In the genomic region with DNA sequence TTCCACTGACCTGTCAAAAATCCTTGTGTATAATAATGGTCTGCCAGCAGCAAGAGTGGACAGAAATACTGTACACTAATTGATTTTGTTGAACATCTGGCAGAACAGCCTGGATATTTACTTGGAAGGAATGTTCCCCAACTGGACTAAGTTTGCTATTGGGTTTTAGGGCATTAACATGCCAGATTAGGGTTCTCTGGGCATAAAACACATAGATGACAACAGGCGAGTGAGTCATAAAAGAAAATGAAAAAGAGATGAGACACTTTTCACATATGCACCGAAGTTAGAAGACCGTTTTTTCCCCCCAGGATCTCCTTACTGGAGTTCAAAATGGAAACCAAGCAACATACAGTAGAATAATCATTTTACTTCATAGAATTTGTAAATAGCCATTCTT, we compare ENCODE assay signal across 19 cellular contexts.
"Had no signal": no experiment of that assay in that cellular context is flagged by ENCODE, and none has a peak within 500 bp of the region (broad histone marks: within the 10 kb centered on the region; RNA-seq: fewer than 3 reads in every experiment).

No MANE protein-coding gene starts in this region.

- H3K4me1 ChIP-seq: colonic mucosa, heart left ventricle, upper lobe of left lung had no signal

- H3K4me3 ChIP-seq: colonic mucosa, dorsolateral prefrontal cortex, heart left ventricle, smooth muscle cell, upper lobe of left lung had no signal

- H3K27ac ChIP-seq: colonic mucosa, dorsolateral prefrontal cortex, heart left ventricle, upper lobe of left lung had no signal

- DNase-seq: activated CD4-positive, alpha-beta memory T cell treated with anti-CD3 and anti-CD28 coated beads for 36 hours; activated CD4-positive, alpha-beta T cell treated with anti-CD3 and anti-CD28 coated beads for 48 hours; activated effector memory CD4-positive, alpha-beta T cell treated with Interleukin-2 at 50 U/mL for 16 hours; activated naive CD4-positive, alpha-beta T cell treated with anti-CD3 and anti-CD28 coated beads, Interleukin-2, amount 10 ng/mL, durations not matched to agents 7 days and 5 days; activated T-cell treated with anti-CD3 and anti-CD28 coated beads, Interleukin-2, amount 50 U/mL, for 72 hours; amygdala; colonic mucosa; dorsolateral prefrontal cortex; effector memory CD8-positive, alpha-beta T cell; heart left ventricle; left ventricle myocardium superior; midbrain; natural killer cell; stimulated activated CD4-positive, alpha-beta T cell treated with anti-CD3 and anti-CD28 coated beads, Interleukin-4, amount 100 ng/mL, for 1 hour; stimulated activated naive CD4-positive, alpha-beta T cell; upper lobe of left lung had no signal

- H3K36me3 ChIP-seq: colonic mucosa, heart left ventricle, upper lobe of left lung had no signal

- H3K9me3 ChIP-seq: colonic mucosa, heart left ventricle, upper lobe of left lung had no signal

- ATAC-seq: activated T-cell treated with anti-CD3 and anti-CD28 coated beads, Interleukin-2, amount 50 U/mL, for 72 hours; effector memory CD8-positive, alpha-beta T cell; esophagus mucosa; heart left ventricle; left ventricle myocardium superior; natural killer cell; sciatic nerve had no signal

- H3K27me3 ChIP-seq: colonic mucosa, dorsolateral prefrontal cortex, heart left ventricle, upper lobe of left lung had no signal
